Comparison of ENCODE assay signal across 8 cellular contexts in genomic region chr3:57060089-57060829, GRCh38. TPM values are rescaled to one million over a fixed set of nuclear protein-coding genes. Genes with fewer than 3 reads are reported as not detected.
DNase-seq lines count a peak whose midpoint lies in the region; ATAC-seq and TF ChIP-seq lines count a peak whose summit lies in the region.

TSS of gene SPATA12 (plus strand) at chr3:57060664. CDS start at chr3:57073695, 13,031 bp downstream.

- no peaks in the 10 kb centered on the region for H3K36me3 ChIP-seq in heart left ventricle

- H3K27me3 ChIP-seq in HL-60 (ENCODE audit: insufficient read depth, poor library complexity, severe bottlenecking) (no peaks in the 10 kb centered on the region), heart left ventricle (no peaks in the 10 kb centered on the region)

- TF ChIP-seq POLR2A in heart left ventricle (IDR thresholded peaks at IDR 0.05), result no peak

- no peak within 1 kb of the TSS for H3K27ac ChIP-seq in HL-60 (replicated peaks)
- peak within 1 kb of the TSS in 2 of 12 donors; percentile 38 to 77 for H3K27ac ChIP-seq in heart left ventricle

- intact Hi-C loops in heart left ventricle (cut with DNase I), result loop anchor here in 1 of 10 donors (10.0 kb wide), 1 partner anchor 55 kb away; no protein-coding TSS in a partner anchor
- intact Hi-C loops in posterior cingulate gyrus (cut with DNase I), result no loop called here

- TF ChIP-seq CTCF in HL-60 (IDR thresholded peaks at IDR 0.05; ENCODE audit: insufficient read depth, low read length) (no peak), heart left ventricle (IDR thresholded peaks at IDR 0.05) (no peak)

- ATAC-seq in heart left ventricle, result peak in 3 of 4 donors; percentile 93 to 95 (median 95)
- no peak for ATAC-seq in GM19035 (IDR thresholded peaks at IDR 0.05; ENCODE audit: unreplicated experiment)
- no peak for ATAC-seq in GM18909 (IDR thresholded peaks at IDR 0.05; ENCODE audit: poor library complexity, unreplicated experiment)
- ATAC-seq in HG02973 (IDR thresholded peaks at IDR 0.05; ENCODE audit: unreplicated experiment), result no peak

- no peaks in the 10 kb centered on the region for H3K9me3 ChIP-seq in heart left ventricle

- H3K4me3 ChIP-seq in HL-60 (replicated peaks; ENCODE audit: insufficient read depth, low read length) (no peak within 1 kb of the TSS), heart left ventricle (no peak within 1 kb of the TSS)

- DNase-seq in AG08395 (ENCODE audit: low spot score) (peak; percentile 97), HL-60 (ENCODE audit: low read depth in 1 of 2, low spot score in 1 of 2) (peak; percentile 21 to 58), UCSD-AML1 (lab: John Stamatoyannopoulos, UW; ENCODE audit: unreplicated experiment) (peak; percentile 38), heart left ventricle (peak in 4 of 5 donors; percentile 46 to 81 (median 58)), posterior cingulate gyrus (peak in 8 of 10 donors; percentile 13 to 95 (median 48))

- H3K4me1 ChIP-seq in heart left ventricle, result peaks cover 0 to 44% (median 8%) of the 10 kb centered on the region in 12 donors

- 66 to 71% (median 69%) methylated on average over 11 of the region's 11 CpGs for WGBS in heart left ventricle, 4 donors

RNA-seq across cellular contexts. Expression of gene SPATA12, which starts in this region (rescaled TPM):
- total RNA-seq in heart left ventricle, result under 1 TPM in 1 of 9 donors, not detected in 8; 0.20 TPM
- under 1 TPM in 1 of 2 donors, not detected in 1; 0.04 TPM for polyA plus RNA-seq in heart left ventricle

Comparison
In these comparisons a context has a peak if more than half of its experiments do, and no peak if none do; other contexts are left out.
1. Peak in DNase-seq and ATAC-seq in heart left ventricle; RNA of the gene not detected or under 1 TPM.
2. DNase-seq: peak in every context shown above with its lines; median percentile 97 in AG08395; 58 in heart left ventricle; 48 in posterior cingulate gyrus; 40 in HL-60; 38 in UCSD-AML1.